1 cellular context compared by ENCODE assay signal in the genomic region with DNA sequence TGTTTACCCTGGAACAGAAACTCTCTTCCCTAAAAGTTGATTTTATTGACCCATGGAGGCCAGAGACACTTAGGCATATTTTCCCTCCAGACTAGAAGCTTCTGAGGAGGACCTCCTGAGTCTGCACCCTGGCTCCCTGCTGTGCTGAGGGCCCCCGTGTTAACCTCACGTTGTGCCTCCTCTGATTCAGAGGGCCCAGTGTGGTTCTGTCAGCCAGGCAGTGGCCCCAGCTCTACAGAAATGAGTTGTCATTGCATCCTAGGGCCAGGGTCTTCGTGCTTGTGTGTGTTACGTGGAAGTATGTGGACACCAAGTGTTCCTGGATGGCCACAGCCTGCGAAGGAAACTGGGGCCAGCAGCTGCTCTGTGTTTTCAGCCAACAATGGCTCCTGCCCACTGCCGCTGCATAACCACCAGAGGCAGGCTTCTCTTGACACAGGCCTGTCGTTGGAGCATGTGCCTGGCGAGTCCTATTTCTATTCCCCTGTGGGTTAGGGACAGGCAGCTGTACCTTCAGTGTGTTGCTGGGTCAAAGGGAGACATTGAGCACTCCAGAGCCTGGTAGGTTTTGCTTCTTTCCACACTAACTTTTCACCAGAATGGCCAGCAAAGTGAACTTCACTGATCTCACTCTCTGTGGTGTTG.
TF ChIP-seq lines count a peak whose summit lies in the region.

No MANE protein-coding gene starts in this region.

TF ChIP-seq in H1, 55 proteins besides CTCF, POLR2A, EP300 and RAD21 (continued from another document):
- no peak for TF ChIP-seq CREB1 (IDR thresholded peaks at IDR 0.05)
- no peak for TF ChIP-seq BACH1 (IDR thresholded peaks at IDR 0.05; ENCODE audit: low read length)
- no peak for TF ChIP-seq GABPA (IDR thresholded peaks at IDR 0.05; ENCODE audit: borderline replicate concordance, insufficient read depth, low read length)
- TF ChIP-seq, protein P1, sequence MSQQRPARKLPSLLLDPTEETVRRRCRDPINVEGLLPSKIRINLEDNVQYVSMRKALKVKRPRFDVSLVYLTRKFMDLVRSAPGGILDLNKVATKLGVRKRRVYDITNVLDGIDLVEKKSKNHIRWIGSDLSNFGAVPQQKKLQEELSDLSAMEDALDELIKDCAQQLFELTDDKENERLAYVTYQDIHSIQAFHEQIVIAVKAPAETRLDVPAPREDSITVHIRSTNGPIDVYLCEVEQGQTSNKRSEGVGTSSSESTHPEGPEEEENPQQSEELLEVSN (IDR thresholded peaks at IDR 0.05): no peak
- no peak for TF ChIP-seq GTF2F1 (IDR thresholded peaks at IDR 0.05; ENCODE audit: borderline replicate concordance, low read depth, low read length)
- TF ChIP-seq BRCA1 (IDR thresholded peaks at IDR 0.05; ENCODE audit: low read depth, low read length): no peak
- TF ChIP-seq EGR1 (IDR thresholded peaks at IDR 0.05; ENCODE audit: borderline replicate concordance, low read depth, low read length): no peak
- TF ChIP-seq HDAC2 (IDR thresholded peaks at IDR 0.05; ENCODE audit: borderline replicate concordance in 1 of 2, low read depth in 2 of 2, low read length in 2 of 2): no peak
- no peak for TF ChIP-seq SIN3A (conservative IDR thresholded peaks at IDR 0.05 in 1 of 2, IDR thresholded peaks at IDR 0.05 in 1 of 2; ENCODE audit: low read depth in 1 of 2, low read length in 2 of 2)
- no peak for TF ChIP-seq CEBPB (IDR thresholded peaks at IDR 0.05; ENCODE audit: low read depth, low read length)
